In genomic region chr1:206490643-206491421, GRCh38 we compare ENCODE assay signal across 1 cellular context.
TF ChIP-seq lines count a peak whose summit lies in the region.

No MANE protein-coding gene starts in this region.

TF ChIP-seq in K562, 482 proteins besides CTCF, POLR2A, EP300 and RAD21 (continued from another document):
- TF ChIP-seq ZNF175 (CRISPR knock-in tag; IDR thresholded peaks at IDR 0.05; ENCODE audit: low read depth) (peak; percentile 66; the same call in 1 of the 2 replicates), SMARCE1 (IDR thresholded peaks at IDR 0.05) (no peak), SMARCA5 (IDR thresholded peaks at IDR 0.05) (peak; percentile 71; the same call in 1 of the 2 replicates), ZNF217 (CRISPR knock-in tag; IDR thresholded peaks at IDR 0.05) (no peak), CGGBP1 (CRISPR knock-in tag; IDR thresholded peaks at IDR 0.05) (no peak), KHSRP (IDR thresholded peaks at IDR 0.05) (0 out of 2 replicates have a peak, but pooled peaks have one; percentile 25), CSDE1 (IDR thresholded peaks at IDR 0.05) (no peak), AFF1 (IDR thresholded peaks at IDR 0.05; ENCODE audit: low read depth in 1 of 2, partially characterized antibody in 2 of 2) (no peak), JUNB (CRISPR knock-in tag; conservative IDR thresholded peaks at IDR 0.05) (no peak), ZNF583 (CRISPR knock-in tag; IDR thresholded peaks at IDR 0.05) (no peak), ZNF644 (tag; IDR thresholded peaks at IDR 0.05; ENCODE audit: low read depth) (0 out of 2 replicates have a peak, but pooled peaks have one; percentile 46), NFIX (CRISPR knock-in tag; IDR thresholded peaks at IDR 0.05; ENCODE audit: low read depth) (no peak), GATAD2A (IDR thresholded peaks at IDR 0.05) (no peak), MBD1 (CRISPR knock-in tag; IDR thresholded peaks at IDR 0.05) (no peak), ATF6 (CRISPR knock-in tag; IDR thresholded peaks at IDR 0.05) (no peak), ZNF778 (CRISPR knock-in tag; IDR thresholded peaks at IDR 0.05) (no peak), FOXP1 (CRISPR knock-in tag; IDR thresholded peaks at IDR 0.05) (no peak), MEF2D (tag; conservative IDR thresholded peaks at IDR 0.05; ENCODE audit: low read depth) (no peak), NFE2 (IDR thresholded peaks at IDR 0.05; ENCODE audit: low read depth) (no peak), FOXA3 (CRISPR knock-in tag; conservative IDR thresholded peaks at IDR 0.05 in 1 of 2, IDR thresholded peaks at IDR 0.05 in 1 of 2) (0 out of 4 replicates have a peak, but pooled peaks of 1 of the 2 experiments have one; percentile 14), TAL1 (IDR thresholded peaks at IDR 0.05) (no peak), CCNT2 (IDR thresholded peaks at IDR 0.05; ENCODE audit: borderline replicate concordance, extremely low read depth, insufficient read length, low read depth, low read length) (no peak), NUFIP1 (IDR thresholded peaks at IDR 0.05; ENCODE audit: partially characterized antibody) (no peak), KDM1A (IDR thresholded peaks at IDR 0.05) (no peak), ZNF586 (CRISPR knock-in tag; conservative IDR thresholded peaks at IDR 0.05) (no peak), PHF21A (IDR thresholded peaks at IDR 0.05; ENCODE audit: borderline replicate concordance, low read depth) (no peak), ZNF436 (CRISPR knock-in tag; IDR thresholded peaks at IDR 0.05) (no peak), KDM2B (CRISPR knock-in tag; IDR thresholded peaks at IDR 0.05) (no peak), PHB (CRISPR knock-in tag; IDR thresholded peaks at IDR 0.05) (no peak), POLR2AphosphoS5 (IDR thresholded peaks at IDR 0.05; ENCODE audit: control insufficient read depth, insufficient read depth, low read depth, low read length) (no peak), POLR2G (IDR thresholded peaks at IDR 0.05; ENCODE audit: low read depth, low read length) (no peak), RBM22 (IDR thresholded peaks at IDR 0.05; ENCODE audit: low read depth, low read length, poor library complexity, severe bottlenecking) (no peak), CBFB (CRISPR knock-in tag; IDR thresholded peaks at IDR 0.05) (no peak), MED1 (CRISPR knock-in tag; IDR thresholded peaks at IDR 0.05; ENCODE audit: borderline replicate concordance) (no peak), RBM15 (IDR thresholded peaks at IDR 0.05; ENCODE audit: insufficient read depth, low read length) (no peak), POLR2H (tag; IDR thresholded peaks at IDR 0.05; ENCODE audit: low read depth) (no peak), ZBTB1 (CRISPR knock-in tag; IDR thresholded peaks at IDR 0.05; ENCODE audit: borderline replicate concordance, low read depth) (no peak), DEAF1 (CRISPR knock-in tag; IDR thresholded peaks at IDR 0.05) (no peak), PURB (CRISPR knock-in tag; IDR thresholded peaks at IDR 0.05; ENCODE audit: low read depth) (no peak), GABPB1 (CRISPR knock-in tag; IDR thresholded peaks at IDR 0.05) (no peak), ZMIZ1 (IDR thresholded peaks at IDR 0.05; ENCODE audit: low read depth in 2 of 2, low read length in 2 of 2) (no peak), MITF (IDR thresholded peaks at IDR 0.05) (no peak), NBN (IDR thresholded peaks at IDR 0.05; ENCODE audit: low read depth) (no peak), RBM14 (IDR thresholded peaks at IDR 0.05; ENCODE audit: borderline replicate concordance, insufficient read depth, low read depth, low read length) (no peak), COPS2 (conservative IDR thresholded peaks at IDR 0.05) (no peak), ETS2 (tag; IDR thresholded peaks at IDR 0.05; ENCODE audit: borderline replicate concordance, poor library complexity, severe bottlenecking) (no peak), ZFP36 (IDR thresholded peaks at IDR 0.05; ENCODE audit: low read depth, low read length, partially characterized antibody) (peak; percentile 43), ZNF316 (IDR thresholded peaks at IDR 0.05) (no peak), ZNF431 (CRISPR knock-in tag; IDR thresholded peaks at IDR 0.05) (no peak), RUNX1 (IDR thresholded peaks at IDR 0.05; ENCODE audit: low read depth) (no peak), TAF15 (IDR thresholded peaks at IDR 0.05; ENCODE audit: low read depth, low read length) (no peak), KLF16 (IDR thresholded peaks at IDR 0.05) (no peak), SIRT6 (IDR thresholded peaks at IDR 0.05; ENCODE audit: low read depth, low read length) (no peak), SFPQ (IDR thresholded peaks at IDR 0.05; ENCODE audit: low read depth, low read length) (no peak), RB1 (IDR thresholded peaks at IDR 0.05; ENCODE audit: low read depth) (no peak), CBX8 (IDR thresholded peaks at IDR 0.05; ENCODE audit: borderline replicate concordance, extremely low read depth, low read depth, low read length, poor library complexity, severe bottlenecking) (no peak), ZNF384 (IDR thresholded peaks at IDR 0.05; ENCODE audit: low read depth, low read length) (peak; percentile 76), ZBED1 (IDR thresholded peaks at IDR 0.05) (no peak)
